In genomic region chr1:182841368-182841988, GRCh38 we compare ENCODE assay signal across 8 cellular contexts. TPM values are rescaled to one million over a fixed set of nuclear protein-coding genes. Genes with fewer than 3 reads are reported as not detected.
DNase-seq lines count a peak whose midpoint lies in the region; ATAC-seq and TF ChIP-seq lines count a peak whose summit lies in the region.

No MANE protein-coding gene starts in this region.

- no peak for TF ChIP-seq CTCF in heart left ventricle (IDR thresholded peaks at IDR 0.05)
- TF ChIP-seq CTCF in right atrium auricular region (IDR thresholded peaks at IDR 0.05) = no peak
- no peak for TF ChIP-seq CTCF in glutamatergic neuron (IDR thresholded peaks at IDR 0.05; ENCODE audit: partially characterized antibody, unreplicated experiment)
- TF ChIP-seq CTCF in type B pancreatic cell (conservative IDR thresholded peaks at IDR 0.05) = no peak

- H3K27me3 ChIP-seq in heart left ventricle (no peaks in the 10 kb centered on the region), right atrium auricular region (no peaks in the 10 kb centered on the region)

- no peaks in the 10 kb centered on the region for H3K9me3 Mint-ChIP-seq in T-helper 2 cell treated with Interferon-gamma antibody and Interleukin-4, amounts not matched to agents 5 μg/mL and 100 μg/mL, for 36 hours
- H3K9me3 Mint-ChIP-seq in glutamatergic neuron (ENCODE audit: unreplicated experiment) (peaks cover 14% of the 10 kb centered on the region), type B pancreatic cell (no peaks in the 10 kb centered on the region)

- no peak for TF ChIP-seq POLR2A in heart left ventricle (IDR thresholded peaks at IDR 0.05)

- peak overlapping the region; percentile 96 for H3K4me3 Mint-ChIP-seq in T-helper 2 cell treated with Interferon-gamma antibody and Interleukin-4, amounts not matched to agents 5 μg/mL and 100 μg/mL, for 36 hours
- peak overlapping the region; percentile 98 for H3K4me3 Mint-ChIP-seq in glutamatergic neuron (ENCODE audit: unreplicated experiment)
- peak overlapping the region; percentile 98 for H3K4me3 Mint-ChIP-seq in type B pancreatic cell

- H3K36me3 ChIP-seq in heart left ventricle (peaks cover 0 to 43% (median 41%) of the 10 kb centered on the region in 9 donors), right atrium auricular region (peaks cover 20% of the 10 kb centered on the region)

- peaks cover 53% of the 10 kb centered on the region for H3K36me3 Mint-ChIP-seq in T-helper 2 cell treated with Interferon-gamma antibody and Interleukin-4, amounts not matched to agents 5 μg/mL and 100 μg/mL, for 36 hours (ENCODE audit: low read depth)
- H3K36me3 Mint-ChIP-seq in glutamatergic neuron (ENCODE audit: unreplicated experiment) (no peaks in the 10 kb centered on the region), type B pancreatic cell (peaks cover 39% of the 10 kb centered on the region)

- peaks cover 44% of the 10 kb centered on the region for H3K4me1 Mint-ChIP-seq in T-helper 2 cell treated with Interferon-gamma antibody and Interleukin-4, amounts not matched to agents 5 μg/mL and 100 μg/mL, for 36 hours (ENCODE audit: low read depth)
- H3K4me1 Mint-ChIP-seq in glutamatergic neuron (ENCODE audit: low read depth, unreplicated experiment) (peaks cover 14% of the 10 kb centered on the region), type B pancreatic cell (ENCODE audit: unreplicated experiment) (peaks cover 29% of the 10 kb centered on the region)

- H3K4me1 ChIP-seq in heart left ventricle (peaks cover 0 to 45% (median 30%) of the 10 kb centered on the region in 12 donors), right atrium auricular region (peaks cover 0 to 27% of the 10 kb centered on the region in 2 donors)

- H3K4me3 ChIP-seq in heart left ventricle (peak overlapping the region in 9 of 12 donors; percentile 71 to 96 (median 83)), right atrium auricular region (no peak overlapping the region)

- H3K9me3 ChIP-seq in heart left ventricle = no peaks in the 10 kb centered on the region
- H3K9me3 ChIP-seq in right atrium auricular region = no peaks in the 10 kb centered on the region

- peak overlapping the region in 1 of 12 donors; percentile 3 for H3K27ac ChIP-seq in heart left ventricle
- no peak overlapping the region for H3K27ac ChIP-seq in right atrium auricular region

- H3K27me3 Mint-ChIP-seq in T-helper 2 cell treated with Interferon-gamma antibody and Interleukin-4, amounts not matched to agents 5 μg/mL and 100 μg/mL, for 36 hours (ENCODE audit: low read depth) = no peaks in the 10 kb centered on the region
- H3K27me3 Mint-ChIP-seq in glutamatergic neuron (ENCODE audit: unreplicated experiment) (peaks cover 9% of the 10 kb centered on the region), type B pancreatic cell (no peaks in the 10 kb centered on the region)

- 50 to 64% (median 58%) methylated on average over 10 of the region's 10 CpGs for WGBS in heart left ventricle, 4 donors

- no peak for DNase-seq in heart left ventricle
- no peak for DNase-seq in right atrium auricular region (ENCODE audit: low spot score)
- DNase-seq in T-helper 2 cell treated with Interferon-gamma antibody and Interleukin-4, amounts not matched to agents 5 μg/mL and 100 μg/mL, for 36 hours (ENCODE audit: low spot score) = no peak
- DNase-seq in glutamatergic neuron = no peak
- DNase-seq in type B pancreatic cell (ENCODE audit: extremely low spot score, unreplicated experiment) = no peak
- DNase-seq in activated CD4-positive, CD25-positive, alpha-beta regulatory T cell (lab: John Stamatoyannopoulos, UW) = no peak
- DNase-seq in head of caudate nucleus = no peak

- intact Hi-C loops in heart left ventricle (cut with DNase I) = no loop called here
- intact Hi-C loops in head of caudate nucleus (cut with DNase I) = no loop called here

- peak overlapping the region; percentile 95 for H3K27ac Mint-ChIP-seq in T-helper 2 cell treated with Interferon-gamma antibody and Interleukin-4, amounts not matched to agents 5 μg/mL and 100 μg/mL, for 36 hours
- peak overlapping the region; percentile 12 for H3K27ac Mint-ChIP-seq in glutamatergic neuron (ENCODE audit: unreplicated experiment)
- peak overlapping the region; percentile 97 for H3K27ac Mint-ChIP-seq in type B pancreatic cell

- no peak for ATAC-seq in heart left ventricle
- ATAC-seq in HG03280 (IDR thresholded peaks at IDR 0.05; ENCODE audit: unreplicated experiment) = no peak

RNA-seq across cellular contexts. Expression of gene DHX9, which starts 2.3 kb away (rescaled TPM):
- total RNA-seq in heart left ventricle (10 to 100 TPM; 42.0 to 69.4 (median 60.9) TPM), right atrium auricular region (10 to 100 TPM; 44.7 to 55.5 TPM), glutamatergic neuron (ENCODE audit: unreplicated experiment) (215 TPM), type B pancreatic cell (ENCODE audit: low replicate concordance) (186 and 261 TPM in 2 replicates)
- polyA plus RNA-seq in heart left ventricle = 10 to 100 TPM; 22.6 to 82.9 TPM

RNA-seq across cellular contexts. Expression of gene NPL, which starts 51.9 kb away (rescaled TPM):
- total RNA-seq in heart left ventricle (10 to 100 TPM in 2 of 9 donors, 1 to 10 TPM in 7; 1.4 to 62.7 (median 3.0) TPM), right atrium auricular region (1 to 10 TPM; 3.4 to 4.8 TPM), glutamatergic neuron (ENCODE audit: unreplicated experiment) (2.3 TPM), type B pancreatic cell (ENCODE audit: low replicate concordance) (3.2 and 4.6 TPM in 2 replicates)
- 1 to 10 TPM; 2.0 to 2.3 TPM for polyA plus RNA-seq in heart left ventricle

Comparison
In these comparisons a context has a peak if more than half of its experiments do, and no peak if none do; other contexts are left out.
1. H3K4me3 ChIP-seq: peak in heart left ventricle (9 of 12); none in right atrium auricular region (0 of 2).
2. H3K27ac Mint-ChIP-seq: peak in every context shown above with its lines; median percentile 97 in type B pancreatic cell; 95 in T-helper 2 cell treated with Interferon-gamma antibody and Interleukin-4, amounts not matched to agents 5 μg/mL and 100 μg/mL, for 36 hours; 12 in glutamatergic neuron.
3. Peak in every context shown above with its lines, with median percentiles within 50 percentile points of each other: H3K4me3 Mint-ChIP-seq.